In the genomic region with DNA sequence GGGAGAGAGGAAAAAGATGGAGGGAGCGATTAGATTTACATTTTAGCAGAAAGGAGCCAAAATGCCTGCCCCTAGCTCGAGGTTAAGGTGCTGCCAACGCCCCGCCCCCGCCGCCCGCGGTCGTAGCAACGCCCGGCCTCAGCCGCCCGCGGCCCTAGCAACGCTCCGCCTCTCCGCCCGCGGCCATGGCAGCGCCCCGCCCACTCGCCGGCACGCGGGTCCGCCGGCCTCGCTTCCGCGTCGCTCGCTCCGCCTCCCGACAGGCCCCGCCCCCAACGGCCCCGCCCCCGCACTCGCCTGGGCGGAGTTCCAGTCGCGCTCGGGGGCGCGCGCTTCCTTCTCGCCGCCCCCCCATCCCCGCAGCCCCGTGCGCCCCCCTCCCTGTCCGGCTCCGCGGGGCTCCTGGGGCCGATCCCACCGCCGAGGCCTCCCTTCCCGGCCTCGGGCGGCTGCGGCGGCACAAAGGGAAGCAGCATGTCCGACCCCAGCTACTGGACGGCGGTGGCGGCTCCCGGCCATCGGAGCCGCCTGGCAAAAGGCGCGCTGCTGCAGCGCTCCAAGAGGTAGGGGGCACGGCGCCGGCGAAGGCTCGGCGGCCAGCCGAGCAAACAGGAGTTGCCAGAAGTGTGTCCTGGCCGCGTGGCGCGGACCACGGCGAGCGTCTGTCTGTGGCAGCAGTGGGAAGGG, we compare ENCODE assay signal across 8 cellular contexts. TPM values are rescaled to one million over a fixed set of nuclear protein-coding genes. Genes with fewer than 3 reads are reported as not detected.
DNase-seq lines count a peak whose midpoint lies in the region; ATAC-seq and TF ChIP-seq lines count a peak whose summit lies in the region.

No MANE protein-coding gene starts in this region.

- H3K9me3 ChIP-seq in heart right ventricle (peaks cover 0 to 2% (median 0%) of the 10 kb centered on the region in 11 donors), tibial nerve (no peaks in the 10 kb centered on the region)

- DNase-seq in GF-D8 (lab: John Stamatoyannopoulos, UW), result peak; percentile 50
- DNase-seq in NCI-H1092 (lab: John Stamatoyannopoulos, UW), result peak; percentile 82
- DNase-seq in SW480 (ENCODE audit: low spot score), result peak; percentile 84
- DNase-seq in activated naive CD8-positive, alpha-beta T cell treated with anti-CD3 and anti-CD28 coated beads, Interleukin-2, amount 50 U/mL, for 24 hours, result peak; percentile 96
- peak; percentile 88 to 94 for DNase-seq in heart right ventricle
- DNase-seq in posterior cingulate gyrus, result peak; percentile 78 to 99 (median 88)
- DNase-seq in tibial nerve (ENCODE audit: low spot score in 2 of 2), result peak; percentile 78 to 79

- no peaks in the 10 kb centered on the region for H3K27me3 Mint-ChIP-seq in activated naive CD8-positive, alpha-beta T cell treated with anti-CD3 and anti-CD28 coated beads, Interleukin-2, amount 50 U/mL, for 24 hours

- peaks cover 0 to 21% (median 0%) of the 10 kb centered on the region in 9 donors for H3K36me3 ChIP-seq in heart right ventricle
- peaks cover 0 to 27% (median 2%) of the 10 kb centered on the region in 3 donors for H3K36me3 ChIP-seq in tibial nerve

- intact Hi-C loops in heart right ventricle (cut with DNase I) (loop anchor here in 7 of 10 donors (1.0 to 10.0 kb wide), 7 partner anchors 34 to 207 kb away; a partner anchor contains a TSS), posterior cingulate gyrus (cut with DNase I) (no loop called here)

- no peak for TF ChIP-seq EP300 in tibial nerve (IDR thresholded peaks at IDR 0.05)

- peaks cover 4 to 32% (median 22%) of the 10 kb centered on the region in 9 donors for H3K4me1 ChIP-seq in heart right ventricle
- H3K4me1 ChIP-seq in tibial nerve, result peaks cover 3 to 32% (median 22%) of the 10 kb centered on the region in 4 donors

- peak overlapping the region; percentile 84 for H3K4me3 Mint-ChIP-seq in activated naive CD8-positive, alpha-beta T cell treated with anti-CD3 and anti-CD28 coated beads, Interleukin-2, amount 50 U/mL, for 24 hours

- 1% methylated on average over 52 to 86 of the region's 86 CpGs for WGBS in heart right ventricle, 2 donors
- WGBS in tibial nerve, 2 donors, result 0 to 1% methylated on average over 19 to 49 of the region's 86 CpGs

- TF ChIP-seq POLR2A in tibial nerve (IDR thresholded peaks at IDR 0.05), result no peak

- TF ChIP-seq CTCF in heart right ventricle (IDR thresholded peaks at IDR 0.05) (peak in 2 of 9 donors; percentile 11 to 24), tibial nerve (IDR thresholded peaks at IDR 0.05) (no peak)

- peaks cover 33% of the 10 kb centered on the region for H3K4me1 Mint-ChIP-seq in activated naive CD8-positive, alpha-beta T cell treated with anti-CD3 and anti-CD28 coated beads, Interleukin-2, amount 50 U/mL, for 24 hours

- peak; percentile 78 for ATAC-seq in HG02571 (IDR thresholded peaks at IDR 0.05; ENCODE audit: unreplicated experiment)
- ATAC-seq in activated naive CD8-positive, alpha-beta T cell treated with anti-CD3 and anti-CD28 coated beads, Interleukin-2, amount 50 U/mL, for 24 hours, result peak; percentile 76
- peak; percentile 89 to 96 (median 94) for ATAC-seq in heart right ventricle

- H3K4me3 ChIP-seq in heart right ventricle (peak overlapping the region; percentile 21 to 89 (median 78)), tibial nerve (peak overlapping the region; percentile 60 to 92 (median 78))

- peak overlapping the region; percentile 82 for H3K27ac Mint-ChIP-seq in activated naive CD8-positive, alpha-beta T cell treated with anti-CD3 and anti-CD28 coated beads, Interleukin-2, amount 50 U/mL, for 24 hours

- H3K27me3 ChIP-seq in heart right ventricle (no peaks in the 10 kb centered on the region), tibial nerve (no peaks in the 10 kb centered on the region)

- H3K27ac ChIP-seq in heart right ventricle (peak overlapping the region in 9 of 10 donors; percentile 6 to 84 (median 71)), tibial nerve (peak overlapping the region; percentile 55 to 91 (median 87))

- H3K36me3 Mint-ChIP-seq in activated naive CD8-positive, alpha-beta T cell treated with anti-CD3 and anti-CD28 coated beads, Interleukin-2, amount 50 U/mL, for 24 hours (ENCODE audit: low read depth), result peaks cover 8% of the 10 kb centered on the region

- H3K9me3 Mint-ChIP-seq in activated naive CD8-positive, alpha-beta T cell treated with anti-CD3 and anti-CD28 coated beads, Interleukin-2, amount 50 U/mL, for 24 hours, result no peaks in the 10 kb centered on the region

RNA-seq across cellular contexts. Expression of a gene that starts 20.3 kb away (rescaled TPM):
- 1 to 10 TPM; 2.8 to 6.4 (median 4.6) TPM for total RNA-seq in heart right ventricle
- polyA plus RNA-seq in heart right ventricle, result 1 to 10 TPM; 1.5 to 2.6 TPM
- 10 to 100 TPM in 2 of 4 donors, 1 to 10 TPM in 2; 7.6 to 19.8 (median 10.0) TPM for total RNA-seq in tibial nerve

RNA-seq across cellular contexts. Expression of a gene that starts 31.1 kb away (rescaled TPM):
- 1 to 10 TPM in 2 of 10 donors, under 1 TPM in 8; 0.24 to 5.4 (median 0.45) TPM for total RNA-seq in heart right ventricle
- under 1 TPM; 0.36 to 0.51 TPM for polyA plus RNA-seq in heart right ventricle
- total RNA-seq in tibial nerve, result 1 to 10 TPM; 1.0 to 4.8 (median 1.9) TPM

RNA-seq across cellular contexts. Expression of a gene that starts 35.1 kb away (rescaled TPM):
- total RNA-seq in heart right ventricle, result 10 to 100 TPM; 15.7 to 29.1 (median 22.3) TPM
- 1 to 10 TPM; 2.3 to 6.7 TPM for polyA plus RNA-seq in heart right ventricle
- total RNA-seq in tibial nerve, result 10 to 100 TPM; 12.2 to 38.1 (median 15.7) TPM

RNA-seq across cellular contexts. Expression of a gene that starts 55.8 kb away (rescaled TPM):
- total RNA-seq in heart right ventricle (100 to 1,000 TPM in 1 of 10 donors, 10 to 100 TPM in 7, 1 to 10 TPM in 2; 6.5 to 241 (median 11.9) TPM), tibial nerve (100 to 1,000 TPM in 1 of 4 donors, 10 to 100 TPM in 3; 19.0 to 101 (median 29.4) TPM)
- 10 to 100 TPM in 1 of 2 donors, 1 to 10 TPM in 1; 9.7 to 31.2 TPM for polyA plus RNA-seq in heart right ventricle

Comparison
In these comparisons a context has a peak if more than half of its experiments do, and no peak if none do; other contexts are left out.
1. Peak in every context shown above with its lines: DNase-seq, ATAC-seq, H3K4me3 ChIP-seq and H3K27ac ChIP-seq.